ENCODE assay signal across 8 cellular contexts in genomic region chr5:23208959-23209431, GRCh38.
A peak's percentile ranks its signal among the peaks of the same experiment; 100 is the strongest.
DNase-seq lines count a peak whose midpoint lies in the region; ATAC-seq and TF ChIP-seq lines count a peak whose summit lies in the region.

No MANE protein-coding gene starts in this region.

- 0% methylated on average over 1 of the region's 1 CpG for WGBS in body of pancreas, 2 donors
- WGBS in mesenchymal stem cell, result 0% methylated on average over 1 of the region's 1 CpG

- H2BK120ac ChIP-seq in mesenchymal stem cell (ENCODE audit: low read depth, low read length), result no peak overlapping the region

- no peak overlapping the region for H4K91ac ChIP-seq in mesenchymal stem cell (ENCODE audit: low read length)

- H3K4me3 ChIP-seq in body of pancreas (no peak overlapping the region), mesenchymal stem cell (ENCODE audit: insufficient read depth in 1 of 2, low read depth in 1 of 2, low read length in 2 of 2) (no peak overlapping the region)

- H2AK5ac ChIP-seq in mesenchymal stem cell (ENCODE audit: low read length, severe bottlenecking), result no peak overlapping the region

- TF ChIP-seq CTCF in body of pancreas (IDR thresholded peaks at IDR 0.05), result peak; percentile 21 to 48 (median 47)

- no peak overlapping the region for H3K4ac ChIP-seq in mesenchymal stem cell (ENCODE audit: low read depth in 1 of 2, low read length in 2 of 2)

- H2AFZ ChIP-seq in mesenchymal stem cell (ENCODE audit: low read depth, low read length), result no peak overlapping the region

- no peak overlapping the region for H3K27ac ChIP-seq in body of pancreas
- H3K27ac ChIP-seq in mesenchymal stem cell (ENCODE audit: low read length, poor library complexity, severe bottlenecking), result no peak overlapping the region

- peak; percentile 63 for ATAC-seq in GM19455 (IDR thresholded peaks at IDR 0.05; ENCODE audit: unreplicated experiment)
- peak; percentile 88 for ATAC-seq in HG03571 (IDR thresholded peaks at IDR 0.05; ENCODE audit: unreplicated experiment)
- peak; percentile 59 for ATAC-seq in body of pancreas
- no peak for ATAC-seq in GM18907 (IDR thresholded peaks at IDR 0.05; ENCODE audit: unreplicated experiment)
- no peak for ATAC-seq in HG03520 (IDR thresholded peaks at IDR 0.05; ENCODE audit: unreplicated experiment)

- H2BK5ac ChIP-seq in mesenchymal stem cell (ENCODE audit: low read depth, low read length, poor library complexity, severe bottlenecking), result no peak overlapping the region

- H2BK15ac ChIP-seq in mesenchymal stem cell (ENCODE audit: low read depth, poor library complexity, severe bottlenecking), result no peak overlapping the region

- H3K4me1 ChIP-seq in body of pancreas (no peaks in the 10 kb centered on the region), mesenchymal stem cell (ENCODE audit: control insufficient read depth, insufficient read depth, low read depth, low read length) (no peaks in the 10 kb centered on the region)

- no peak overlapping the region for H2BK12ac ChIP-seq in mesenchymal stem cell (ENCODE audit: low read length in 2 of 2)

- H3K9me3 ChIP-seq in body of pancreas (no peaks in the 10 kb centered on the region), mesenchymal stem cell (ENCODE audit: control insufficient read depth, low read length) (no peaks in the 10 kb centered on the region)

- H3K79me1 ChIP-seq in mesenchymal stem cell (replicated peaks; ENCODE audit: low read length, poor library complexity, severe bottlenecking), result no peaks in the 10 kb centered on the region

- no peak overlapping the region for H3K14ac ChIP-seq in mesenchymal stem cell (ENCODE audit: low read length in 2 of 2)

- H3K9ac ChIP-seq in mesenchymal stem cell (ENCODE audit: low read length), result no peak overlapping the region

- no peak overlapping the region for H3K4me2 ChIP-seq in mesenchymal stem cell (ENCODE audit: low read length, poor library complexity, severe bottlenecking)

- no peaks in the 10 kb centered on the region for H3K27me3 ChIP-seq in body of pancreas
- no peaks in the 10 kb centered on the region for H3K27me3 ChIP-seq in mesenchymal stem cell (ENCODE audit: control insufficient read depth in 1 of 2, insufficient read depth in 1 of 2, low read length in 2 of 2)

- intact Hi-C loops in body of pancreas (cut with DNase I), result no loop called here

- peak; percentile 92 for DNase-seq in DMS153 (lab: John Stamatoyannopoulos, UW)
- peak; percentile 78 for DNase-seq in NCI-H774 (lab: John Stamatoyannopoulos, UW)
- peak in 2 of 4 donors; percentile 15 to 32 for DNase-seq in body of pancreas
- DNase-seq in mesenchymal stem cell, result peak; percentile 71

- no peaks in the 10 kb centered on the region for H3K36me3 ChIP-seq in body of pancreas (replicated peaks in 1 of 2; ENCODE audit: insufficient read depth in 1 of 2, low read depth in 2 of 2)
- no peaks in the 10 kb centered on the region for H3K36me3 ChIP-seq in mesenchymal stem cell (ENCODE audit: control insufficient read depth in 1 of 2, insufficient read depth in 2 of 2, low read depth in 1 of 2, low read length in 2 of 2)

- no peak for TF ChIP-seq POLR2A in body of pancreas (IDR thresholded peaks at IDR 0.05)

- H3K18ac ChIP-seq in mesenchymal stem cell (ENCODE audit: low read depth in 1 of 2, low read length in 2 of 2), result no peak overlapping the region

- H4K8ac ChIP-seq in mesenchymal stem cell (ENCODE audit: low read length), result no peak overlapping the region

- H3K23ac ChIP-seq in mesenchymal stem cell (ENCODE audit: low read length in 2 of 2), result no peak overlapping the region

Comparison
In these comparisons a context has a peak if more than half of its experiments do, and no peak if none do; other contexts are left out.
1. ATAC-seq: peak in GM19455 (single experiment), HG03571 (single experiment) and body of pancreas (single experiment); none in GM18907 (single experiment) and HG03520 (single experiment).